10 cellular contexts compared by ENCODE assay signal in genomic region chr7:100472854-100473499, GRCh38. TPM values are rescaled to one million over a fixed set of nuclear protein-coding genes. Genes with fewer than 3 reads are reported as not detected.
DNase-seq lines count a peak whose midpoint lies in the region; ATAC-seq and TF ChIP-seq lines count a peak whose summit lies in the region.
"Had no signal": no experiment of that assay in that cellular context is flagged by ENCODE, and none has a peak within 500 bp of the region (broad histone marks: within the 10 kb centered on the region; RNA-seq: fewer than 3 reads in every experiment).

No MANE protein-coding gene starts in this region.

- no peak for TF ChIP-seq CTCF in tibial nerve (IDR thresholded peaks at IDR 0.05)

- TF ChIP-seq EP300 in tibial nerve (IDR thresholded peaks at IDR 0.05) = no peak

- peaks cover 0 to 56% (median 0%) of the 10 kb centered on the region in 3 donors for H3K36me3 ChIP-seq in tibial nerve

- no peak overlapping the region for H3K4me3 Mint-ChIP-seq in activated T-cell treated with anti-CD3 and anti-CD28 coated beads, Interleukin-2, amount 50 U/mL, for 24 hours
- H3K4me3 Mint-ChIP-seq in activated T-helper 17 cell treated with anti-CD3 and anti-CD28 coated beads, Interleukin-2, amount 50 U/mL, for 72 hours = peak overlapping the region; percentile 87
- H3K4me3 Mint-ChIP-seq in immature natural killer cell = no peak overlapping the region

- peak overlapping the region; percentile 87 for H3K27ac Mint-ChIP-seq in activated T-cell treated with anti-CD3 and anti-CD28 coated beads, Interleukin-2, amount 50 U/mL, for 24 hours
- H3K27ac Mint-ChIP-seq in activated T-helper 17 cell treated with anti-CD3 and anti-CD28 coated beads, Interleukin-2, amount 50 U/mL, for 72 hours = peak overlapping the region; percentile 43
- peak overlapping the region in 4 of 6 donors; percentile 35 to 72 (median 60) for H3K27ac Mint-ChIP-seq in immature natural killer cell

- no peaks in the 10 kb centered on the region for H3K27me3 ChIP-seq in tibial nerve

- H3K9me3 Mint-ChIP-seq in activated T-cell treated with anti-CD3 and anti-CD28 coated beads, Interleukin-2, amount 50 U/mL, for 24 hours = no peaks in the 10 kb centered on the region
- H3K9me3 Mint-ChIP-seq in activated T-helper 17 cell treated with anti-CD3 and anti-CD28 coated beads, Interleukin-2, amount 50 U/mL, for 72 hours = no peaks in the 10 kb centered on the region
- peaks cover 0 to 2% (median 0%) of the 10 kb centered on the region in 6 donors for H3K9me3 Mint-ChIP-seq in immature natural killer cell

- H3K4me3 ChIP-seq in tibial nerve = no peak overlapping the region
- H3K4me3 ChIP-seq: HAP-1 had no signal

- H3K4me1 Mint-ChIP-seq in activated T-cell treated with anti-CD3 and anti-CD28 coated beads, Interleukin-2, amount 50 U/mL, for 24 hours (ENCODE audit: low read depth) = peaks cover 55% of the 10 kb centered on the region
- H3K4me1 Mint-ChIP-seq in activated T-helper 17 cell treated with anti-CD3 and anti-CD28 coated beads, Interleukin-2, amount 50 U/mL, for 72 hours = peaks cover 22% of the 10 kb centered on the region
- peaks cover 39 to 42% of the 10 kb centered on the region in 2 donors for H3K4me1 Mint-ChIP-seq in immature natural killer cell

- peak; percentile 9 for ATAC-seq in activated T-helper 17 cell treated with anti-CD3 and anti-CD28 coated beads, Interleukin-2, amount 50 U/mL, for 72 hours (replicated peaks)
- ATAC-seq in GM19035 (IDR thresholded peaks at IDR 0.05; ENCODE audit: unreplicated experiment) (no peak), GM21423 (IDR thresholded peaks at IDR 0.05; ENCODE audit: unreplicated experiment) (no peak)

- TF ChIP-seq POLR2A in tibial nerve (IDR thresholded peaks at IDR 0.05) = no peak

- H3K9me3 ChIP-seq in tibial nerve = no peaks in the 10 kb centered on the region
- H3K9me3 ChIP-seq: HAP-1 had no signal

- DNase-seq in activated T-cell treated with anti-CD3 and anti-CD28 coated beads, Interleukin-2, amount 50 U/mL, for 24 hours = no peak
- no peak for DNase-seq in activated T-cell treated with anti-CD3 and anti-CD28 coated beads, Interleukin-2, amount 50 U/mL, for 48 hours
- no peak for DNase-seq in immature natural killer cell
- no peak for DNase-seq in tibial nerve (ENCODE audit: low spot score in 2 of 2)
- DNase-seq in superior temporal gyrus (ENCODE audit: extremely low spot score) = no peak
- DNase-seq: NCI-H446 had no signal

- peaks cover 75% of the 10 kb centered on the region for H3K36me3 Mint-ChIP-seq in activated T-cell treated with anti-CD3 and anti-CD28 coated beads, Interleukin-2, amount 50 U/mL, for 24 hours (ENCODE audit: low read depth)
- H3K36me3 Mint-ChIP-seq in activated T-helper 17 cell treated with anti-CD3 and anti-CD28 coated beads, Interleukin-2, amount 50 U/mL, for 72 hours (ENCODE audit: low read depth) = peaks cover 97% of the 10 kb centered on the region
- H3K36me3 Mint-ChIP-seq in immature natural killer cell = peaks cover 0 to 4% (median 4%) of the 10 kb centered on the region in 3 donors

- H3K27ac ChIP-seq in tibial nerve = peak overlapping the region; percentile 88 to 98 (median 94)

- no peaks in the 10 kb centered on the region for H3K27me3 Mint-ChIP-seq in activated T-cell treated with anti-CD3 and anti-CD28 coated beads, Interleukin-2, amount 50 U/mL, for 24 hours
- no peaks in the 10 kb centered on the region for H3K27me3 Mint-ChIP-seq in activated T-helper 17 cell treated with anti-CD3 and anti-CD28 coated beads, Interleukin-2, amount 50 U/mL, for 72 hours
- H3K27me3 Mint-ChIP-seq in immature natural killer cell (ENCODE audit: low read depth in 3 of 3) = peaks cover 6 to 15% (median 12%) of the 10 kb centered on the region in 3 donors

- peaks cover 4 to 97% (median 62%) of the 10 kb centered on the region in 4 donors for H3K4me1 ChIP-seq in tibial nerve

- 38 to 43% methylated on average over 13 to 14 of the region's 14 CpGs for WGBS in tibial nerve, 2 donors

RNA-seq across cellular contexts. Expression of gene TSC22D4, which starts 6.0 kb away (rescaled TPM):
- total RNA-seq in activated T-helper 17 cell treated with anti-CD3 and anti-CD28 coated beads, Interleukin-2, amount 50 U/mL, for 72 hours = 100 to 1,000 TPM in 1 of 2 donors, 10 to 100 TPM in 1; 88.5 to 163 TPM
- 10 to 100 TPM; 32.4 to 42.2 (median 35.3) TPM for polyA plus RNA-seq in immature natural killer cell
- total RNA-seq in tibial nerve = 100 to 1,000 TPM; 154 to 224 (median 188) TPM

RNA-seq across cellular contexts. Expression of gene SPACDR, which starts 8.9 kb away (rescaled TPM):
- 10 to 100 TPM in 1 of 2 donors, 1 to 10 TPM in 1; 3.3 to 17.3 TPM for total RNA-seq in activated T-helper 17 cell treated with anti-CD3 and anti-CD28 coated beads, Interleukin-2, amount 50 U/mL, for 72 hours
- polyA plus RNA-seq in immature natural killer cell = 1 to 10 TPM in 1 of 3 donors, under 1 TPM in 1, not detected in 1; 0.43 to 2.2 TPM
- total RNA-seq in tibial nerve = 1 to 10 TPM in 3 of 4 donors, not detected in 1; 1.5 to 2.1 (median 1.8) TPM

RNA-seq across cellular contexts. Expression of gene NYAP1, which starts 10.8 kb away (rescaled TPM):
- under 1 TPM; 0.15 to 0.19 TPM for total RNA-seq in activated T-helper 17 cell treated with anti-CD3 and anti-CD28 coated beads, Interleukin-2, amount 50 U/mL, for 72 hours
- polyA plus RNA-seq in immature natural killer cell = not detected
- total RNA-seq in tibial nerve = 10 to 100 TPM in 3 of 4 donors, 1 to 10 TPM in 1; 8.8 to 21.3 (median 11.4) TPM

RNA-seq across cellular contexts. Expression of gene PPP1R35, which starts 36.7 kb away (rescaled TPM):
- 10 to 100 TPM; 51.2 to 63.6 TPM for total RNA-seq in activated T-helper 17 cell treated with anti-CD3 and anti-CD28 coated beads, Interleukin-2, amount 50 U/mL, for 72 hours
- polyA plus RNA-seq in immature natural killer cell = 10 to 100 TPM; 25.7 to 42.2 (median 41.8) TPM
- 10 to 100 TPM; 44.3 to 85.8 (median 53.3) TPM for total RNA-seq in tibial nerve

RNA-seq across cellular contexts. Expression of gene MEPCE, which starts 43.3 kb away (rescaled TPM):
- total RNA-seq in activated T-helper 17 cell treated with anti-CD3 and anti-CD28 coated beads, Interleukin-2, amount 50 U/mL, for 72 hours = 10 to 100 TPM; 59.5 to 65.2 TPM
- 10 to 100 TPM in 1 of 3 donors, 1 to 10 TPM in 2; 3.0 to 12.1 (median 8.3) TPM for polyA plus RNA-seq in immature natural killer cell
- 10 to 100 TPM; 39.5 to 50.2 (median 46.6) TPM for total RNA-seq in tibial nerve

Comparison
In these comparisons a context has a peak if more than half of its experiments do, and no peak if none do; other contexts are left out.
1. RNA of gene NYAP1, which starts 10.8 kb away (total RNA-seq): 8.8 to 21.3 TPM in tibial nerve; 0.15 to 0.19 TPM in activated T-helper 17 cell treated with anti-CD3 and anti-CD28 coated beads, Interleukin-2, amount 50 U/mL, for 72 hours; every median in the first group is over 4 times any median in the second.
2. Peak in every context shown above with its lines, with median percentiles within 50 percentile points of each other: H3K27ac Mint-ChIP-seq.